ENCODE assay signal across 20 cellular contexts in genomic region chr9:70322096-70322495, GRCh38.
DNase-seq lines count a peak whose midpoint lies in the region; ATAC-seq, FAIRE-seq and TF ChIP-seq lines count a peak whose summit lies in the region.
"Had no signal": no experiment of that assay in that cellular context is flagged by ENCODE, and none has a peak within 500 bp of the region (broad histone marks: within the 10 kb centered on the region; RNA-seq: fewer than 3 reads in every experiment).

No MANE protein-coding gene starts in this region.

- peaks cover 44% of the 10 kb centered on the region for H3K36me3 Mint-ChIP-seq in WTC11
- peaks cover 66% of the 10 kb centered on the region for H3K36me3 Mint-ChIP-seq in activated CD4-positive, alpha-beta memory T cell treated with anti-CD3 and anti-CD28 coated beads, Interleukin-2, amount 10 ng/mL, durations not matched to agents 7 days and 5 days (ENCODE audit: low read depth)

- POLR2A ChIA-PET in A549 (lab: Yijun Ruan, JAX) (no interaction called here), HCT116 (lab: Charles Lee) (no interaction called here), WTC11 (lab: Charles Lee) (no interaction called here), H1 (lab: Charles Lee; ENCODE audit: partially characterized antibody) (no interaction called here)
- POLR2A ChIA-PET in activated CD4-positive, alpha-beta memory T cell treated with anti-CD3 and anti-CD28 coated beads, Interleukin-2, amount 10 ng/mL, durations not matched to agents 7 days and 5 days (lab: Charles Lee) = no interaction called here

- H3K4me1 Mint-ChIP-seq in WTC11 = no peaks in the 10 kb centered on the region
- no peaks in the 10 kb centered on the region for H3K4me1 Mint-ChIP-seq in activated CD4-positive, alpha-beta memory T cell treated with anti-CD3 and anti-CD28 coated beads, Interleukin-2, amount 10 ng/mL, durations not matched to agents 7 days and 5 days
- H3K4me1 Mint-ChIP-seq: GM23338 had no signal

- H3K4me3 ChIP-seq in A549 (no peak overlapping the region), HCT116 (replicated peaks in 1 of 2; ENCODE audit: low read depth in 1 of 2, low read length in 2 of 2) (no peak overlapping the region), H1 (ENCODE audit: extremely low read depth in 1 of 4, insufficient read depth in 2 of 4, low read depth in 3 of 4, low read length in 4 of 4) (no peak overlapping the region), suprapubic skin (no peak overlapping the region)
- H3K4me3 ChIP-seq: GM23338 had no signal

- H3K27me3 ChIP-seq in HCT116 (ENCODE audit: insufficient read depth, low read length) (no peaks in the 10 kb centered on the region), H1 (replicated peaks in 1 of 4; ENCODE audit: control insufficient read depth in 3 of 4, extremely low read depth in 1 of 4, insufficient read depth in 3 of 4, low read length in 3 of 4) (no peaks in the 10 kb centered on the region), suprapubic skin (no peaks in the 10 kb centered on the region)

- no peak overlapping the region for H3K56ac ChIP-seq in H1 (replicated peaks; ENCODE audit: insufficient read length, low read depth, low read length)

- no peak overlapping the region for H3K23ac ChIP-seq in H1 (ENCODE audit: insufficient read length)

- no peak overlapping the region for H2BK120ac ChIP-seq in H1 (replicated peaks; ENCODE audit: low read depth, low read length)

- H3K23me2 ChIP-seq in H1 (ENCODE audit: low read depth, low read length) = no peaks in the 10 kb centered on the region

- 79% methylated on average over 4 of the region's 4 CpGs for WGBS in A549 (ENCODE audit: missing lambda C conversion rate)
- 92 to 100% methylated on average over 2 to 4 of the region's 4 CpGs for WGBS in H1 (ENCODE audit: extremely low coverage in 1 of 2, insufficient coverage in 1 of 2, insufficient read length in 1 of 2, insufficient replicate concordance in 2 of 2, low coverage in 1 of 2, low lambda C conversion rate in 2 of 2, missing lambda C conversion rate in 1 of 2), 2 experiments
- WGBS in suprapubic skin = 91% methylated on average over 4 of the region's 4 CpGs

- no peak overlapping the region for H3K14ac ChIP-seq in H1 (ENCODE audit: insufficient read length)

- H3K4me1 ChIP-seq in A549 (no peaks in the 10 kb centered on the region), HCT116 (ENCODE audit: control insufficient read depth in 1 of 2, insufficient read depth in 2 of 2, low read length in 2 of 2) (no peaks in the 10 kb centered on the region), H1 (replicated peaks in 1 of 4; ENCODE audit: control insufficient read depth in 3 of 4, insufficient read depth in 4 of 4, low read length in 3 of 4) (no peaks in the 10 kb centered on the region), suprapubic skin (no peaks in the 10 kb centered on the region)

- TF ChIP-seq EP300 in A549 (IDR thresholded peaks at IDR 0.05) = no peak
- TF ChIP-seq EP300 in H1 (IDR thresholded peaks at IDR 0.05; ENCODE audit: borderline replicate concordance in 1 of 2, low read depth in 2 of 2, low read length in 2 of 2) = no peak
- no peak for TF ChIP-seq EP300 in suprapubic skin (IDR thresholded peaks at IDR 0.05)

- no peak overlapping the region for H2BK12ac ChIP-seq in H1 (ENCODE audit: low read depth, low read length)

- H3K4me2 ChIP-seq in A549 = no peak overlapping the region
- no peak overlapping the region for H3K4me2 ChIP-seq in HCT116 (ENCODE audit: low read length)
- H3K4me2 ChIP-seq in H1 (ENCODE audit: insufficient read depth in 1 of 2, low read depth in 2 of 2, low read length in 2 of 2) = no peak overlapping the region
- H3K4me2 ChIP-seq: GM23338 had no signal

- no peaks in the 10 kb centered on the region for H3K9me2 ChIP-seq in HCT116 (ENCODE audit: insufficient read depth)

- RAD21 ChIA-PET in HCT116 (lab: Charles Lee; ENCODE audit: low non-redundant PET in 1 of 2, low total read pairs in 2 of 2, uncharacterized antibody in 2 of 2, unreplicated experiment in 2 of 2) = no interaction called here

- H3K9me3 ChIP-seq in A549 = no peaks in the 10 kb centered on the region
- H3K9me3 ChIP-seq in HCT116 (ENCODE audit: control insufficient read depth in 1 of 2, insufficient read depth in 1 of 2, low read depth in 1 of 2, low read length in 2 of 2) = no peaks in the 10 kb centered on the region
- H3K9me3 ChIP-seq in H1 (ENCODE audit: insufficient read depth in 2 of 2, low read depth in 1 of 2, low read length in 1 of 2) = no peaks in the 10 kb centered on the region
- no peaks in the 10 kb centered on the region for H3K9me3 ChIP-seq in suprapubic skin

- CTCF ChIA-PET in A549 (lab: Yijun Ruan, JAX) (interaction anchor here (1.6 kb wide), 1 partner anchor 47 kb away, joined by 3 read pairs; no protein-coding TSS in a partner anchor), HCT116 (lab: Charles Lee) (no interaction called here), WTC11 (lab: Charles Lee) (no interaction called here), H1 (lab: Charles Lee; ENCODE audit: partially characterized antibody) (interaction anchor here (0.9 kb wide), 1 partner anchor 281 kb away, joined by 5 read pairs; no protein-coding TSS in a partner anchor)
- CTCF ChIA-PET in activated CD4-positive, alpha-beta memory T cell treated with anti-CD3 and anti-CD28 coated beads, Interleukin-2, amount 10 ng/mL, durations not matched to agents 7 days and 5 days (lab: Charles Lee) = interaction anchor here (1.7 kb wide), 1 partner anchor 14 kb away, joined by 3 read pairs; no protein-coding TSS in a partner anchor

- TF ChIP-seq POLR2A in A549 (IDR thresholded peaks at IDR 0.05; ENCODE audit: low read length) (no peak), HCT116 (IDR thresholded peaks at IDR 0.05; ENCODE audit: borderline replicate concordance, extremely low read depth, insufficient read depth, insufficient read length) (no peak), H1 (IDR thresholded peaks at IDR 0.05; ENCODE audit: control extremely low read depth in 1 of 2, low read depth in 2 of 2, low read length in 2 of 2) (no peak), suprapubic skin (IDR thresholded peaks at IDR 0.05) (no peak)

- no peak overlapping the region for H4K5ac ChIP-seq in H1 (ENCODE audit: insufficient read length, low read depth, low read length)

- H2BK15ac ChIP-seq in H1 (ENCODE audit: low read length) = no peak overlapping the region

- no peak overlapping the region for H2AK5ac ChIP-seq in H1 (ENCODE audit: low read depth, low read length)

- H3K27ac Mint-ChIP-seq in WTC11 = 0 out of 2 replicates have a peak overlapping the region, but pooled peaks have one; percentile 2
- H3K27ac Mint-ChIP-seq in activated CD4-positive, alpha-beta memory T cell treated with anti-CD3 and anti-CD28 coated beads, Interleukin-2, amount 10 ng/mL, durations not matched to agents 7 days and 5 days = no peak overlapping the region
- H3K27ac Mint-ChIP-seq: GM23338 had no signal

- TF ChIP-seq CTCF in A549 (IDR thresholded peaks at IDR 0.05) (no peak), HCT116 (IDR thresholded peaks at IDR 0.05 in 2 of 3, conservative IDR thresholded peaks at IDR 0.05 in 1 of 3; ENCODE audit: borderline replicate concordance in 1 of 3, insufficient read depth in 1 of 3, low read depth in 2 of 3, low read length in 2 of 3) (no peak), WTC11 (IDR thresholded peaks at IDR 0.05) (no peak), H1 (IDR thresholded peaks at IDR 0.05; ENCODE audit: control extremely low read depth in 1 of 3, insufficient read depth in 1 of 3, low read depth in 1 of 3, low read length in 3 of 3) (no peak), suprapubic skin (IDR thresholded peaks at IDR 0.05) (no peak)

- no TSS peak for BruUV-seq in HCT116 (replicated peaks; lab: Mats Ljungman, UMichigan)

- no peaks in the 10 kb centered on the region; the same call in 1 of the 2 replicates for H3K79me2 ChIP-seq in HCT116 (ENCODE audit: insufficient read depth, low read length)
- no peaks in the 10 kb centered on the region for H3K79me2 ChIP-seq in H1 (ENCODE audit: control insufficient read depth in 1 of 2, insufficient read depth in 2 of 2, low read length in 2 of 2)

- H3K27ac ChIP-seq in A549 (no peak overlapping the region), HCT116 (ENCODE audit: low read depth, low read length) (no peak overlapping the region), H1 (ENCODE audit: low read depth, low read length) (no peak overlapping the region), suprapubic skin (no peak overlapping the region)

- H3K4me3 Mint-ChIP-seq in WTC11 = no peak overlapping the region
- no peak overlapping the region for H3K4me3 Mint-ChIP-seq in activated CD4-positive, alpha-beta memory T cell treated with anti-CD3 and anti-CD28 coated beads, Interleukin-2, amount 10 ng/mL, durations not matched to agents 7 days and 5 days
- H3K4me3 Mint-ChIP-seq: CD4-positive, alpha-beta memory T cell; GM23338 had no signal

- H3K36me3 ChIP-seq in HCT116 (ENCODE audit: control insufficient read depth in 1 of 2, insufficient read depth in 2 of 2, low read length in 2 of 2) = peaks cover 29 to 43% of the 10 kb centered on the region in 2 experiments; a peak in 3 of 4 replicates
- H3K36me3 ChIP-seq in H1 (ENCODE audit: control insufficient read depth in 2 of 4, insufficient read depth in 4 of 4, low read length in 3 of 4) = peaks cover 2 to 42% (median 17%) of the 10 kb centered on the region in 4 experiments; a peak in 6 of 8 replicates
- peaks cover 67% of the 10 kb centered on the region for H3K36me3 ChIP-seq in suprapubic skin

- H4K91ac ChIP-seq in H1 (replicated peaks; ENCODE audit: insufficient read length, low read length) = no peak overlapping the region

- H2BK20ac ChIP-seq in H1 (ENCODE audit: low read length) = no peak overlapping the region

- intact Hi-C loops in HCT116 (cut with micrococcal nuclease) = no loop called here

- DNase-seq in A549 (ENCODE audit: low read depth in 1 of 2, low spot score in 1 of 2) (no peak), HCT116 (ENCODE audit: low read depth, low spot score) (no peak), WTC11 (ENCODE audit: low spot score) (no peak), H1 (ENCODE audit: low read depth in 1 of 2, low spot score in 2 of 2) (no peak), suprapubic skin (ENCODE audit: low spot score in 2 of 2) (no peak), NOMO-1 treated with DMSO at 0.1 percent for 48 hours (lab: John Stamatoyannopoulos, UW; ENCODE audit: unreplicated experiment) (no peak)
- DNase-seq in activated CD4-positive, alpha-beta memory T cell treated with anti-CD3 and anti-CD28 coated beads, Interleukin-2, amount 10 ng/mL, durations not matched to agents 7 days and 5 days = no peak
- DNase-seq: 8988T; C1 segment of cervical spinal cord; Calu3; CD4-positive, alpha-beta memory T cell; COR-L47; DMS53; DMS79 treated with DMSO at 0.1 percent for 48 hours; GF-D8; H7; HCEC 1CT had no signal

- ATAC-seq in A549 (no peak), HCT116 (no peak), WTC11 (no peak)
- ATAC-seq: GM23338 had no signal

- H2AFZ ChIP-seq in HCT116 (ENCODE audit: low read depth, low read length, poor library complexity, severe bottlenecking) (no peak overlapping the region), H1 (ENCODE audit: low read length) (no peak overlapping the region)
- H2AFZ ChIP-seq: GM23338 had no signal

- H3K9ac ChIP-seq in HCT116 (ENCODE audit: low read length) = no peak overlapping the region
- no peak overlapping the region for H3K9ac ChIP-seq in H1 (replicated peaks in 1 of 4; ENCODE audit: extremely low read depth in 1 of 4, low read depth in 3 of 4, low read length in 3 of 4)

- H4K20me1 ChIP-seq in HCT116 (ENCODE audit: insufficient read depth) (no peaks in the 10 kb centered on the region), H1 (replicated peaks in 1 of 2; ENCODE audit: control insufficient read depth in 1 of 2, insufficient read depth in 2 of 2, low read length in 2 of 2) (no peaks in the 10 kb centered on the region)

- no peak overlapping the region for H3K4ac ChIP-seq in H1 (replicated peaks; ENCODE audit: insufficient read length, low read depth, low read length)

- H3K79me1 ChIP-seq in H1 (ENCODE audit: low read depth, low read length) = no peaks in the 10 kb centered on the region

- H2BK5ac ChIP-seq in H1 (ENCODE audit: low read depth, low read length) = no peak overlapping the region

- no peaks in the 10 kb centered on the region for H3K27me3 Mint-ChIP-seq in WTC11 (ENCODE audit: low read depth)
- no peaks in the 10 kb centered on the region for H3K27me3 Mint-ChIP-seq in activated CD4-positive, alpha-beta memory T cell treated with anti-CD3 and anti-CD28 coated beads, Interleukin-2, amount 10 ng/mL, durations not matched to agents 7 days and 5 days
- H3K27me3 Mint-ChIP-seq: CD4-positive, alpha-beta memory T cell had no signal

- no peak overlapping the region for H4K8ac ChIP-seq in H1 (ENCODE audit: extremely low read depth, insufficient read depth, low read length)

- peaks cover 8% of the 10 kb centered on the region for H3K9me3 Mint-ChIP-seq in WTC11
- H3K9me3 Mint-ChIP-seq in activated CD4-positive, alpha-beta memory T cell treated with anti-CD3 and anti-CD28 coated beads, Interleukin-2, amount 10 ng/mL, durations not matched to agents 7 days and 5 days = peaks cover 1% of the 10 kb centered on the region

- TF ChIP-seq RAD21 in A549 (conservative IDR thresholded peaks at IDR 0.05 in 1 of 2, IDR thresholded peaks at IDR 0.05 in 1 of 2) (no peak), HCT116 (IDR thresholded peaks at IDR 0.05; ENCODE audit: low read depth) (no peak), H1 (IDR thresholded peaks at IDR 0.05 in 1 of 2, conservative IDR thresholded peaks at IDR 0.05 in 1 of 2; ENCODE audit: low read depth in 2 of 2, low read length in 2 of 2) (no peak)

- H3K18ac ChIP-seq in H1 (ENCODE audit: extremely low read depth, low read length) = no peak overlapping the region

- FAIRE-seq in A549 (lab: Jason Lieb, UNC) (no peak), H1 (lab: Jason Lieb, UNC) (no peak)
- FAIRE-seq: GM12891, GM18507 had no signal

Comparison
In these comparisons a context has a peak if more than half of its experiments do, and no peak if none do; other contexts are left out.
1. CTCF ChIA-PET loops: an anchor here in A549 (1.6 kb wide), H1 (0.9 kb wide) and activated CD4-positive, alpha-beta memory T cell treated with anti-CD3 and anti-CD28 coated beads, Interleukin-2, amount 10 ng/mL, durations not matched to agents 7 days and 5 days (1.7 kb wide); none called in HCT116 and WTC11.